Comparison of ENCODE assay signal across 8 cellular contexts in the genomic region with DNA sequence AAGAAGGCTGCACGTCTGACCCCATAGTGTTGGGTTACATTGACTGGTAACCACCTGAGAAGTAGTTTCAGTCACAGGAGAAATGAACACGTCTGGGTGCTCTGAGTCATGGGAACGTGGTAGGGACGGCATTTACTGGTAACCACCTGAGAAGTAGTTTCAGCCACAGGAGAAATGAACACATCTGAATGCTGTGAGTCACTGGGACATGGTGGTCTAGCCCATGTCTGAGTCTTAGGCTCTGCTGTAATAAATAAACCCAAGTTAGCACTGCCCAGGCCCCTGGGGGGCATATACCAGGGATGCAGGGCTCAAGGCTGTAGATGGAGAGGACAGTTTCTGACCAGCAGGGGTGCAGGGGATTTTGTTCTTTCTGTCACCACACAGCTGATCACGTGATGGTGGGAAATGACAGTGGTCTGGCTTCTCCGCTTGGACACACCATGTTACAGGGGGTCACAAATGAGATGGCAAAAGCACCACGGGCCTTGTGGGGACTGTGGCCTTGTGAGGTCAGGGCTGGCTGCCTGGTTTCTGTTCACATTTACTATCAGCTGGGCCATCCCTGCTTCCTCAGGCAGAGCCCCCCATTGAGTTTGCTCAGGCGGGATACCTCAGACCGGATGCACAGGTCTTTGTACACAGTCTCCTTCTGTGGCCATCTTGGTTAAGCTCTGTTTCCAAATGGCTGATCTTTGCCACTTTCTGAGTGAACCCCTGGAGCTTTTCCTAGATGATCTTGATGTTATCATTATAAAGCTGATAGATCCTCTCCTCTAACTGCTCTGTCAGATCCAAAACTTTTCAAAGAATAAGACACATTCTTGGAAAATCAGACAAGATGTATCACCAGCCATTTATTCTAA. TPM values are rescaled to one million over a fixed set of nuclear protein-coding genes. Genes with fewer than 3 reads are reported as not detected.
DNase-seq lines count a peak whose midpoint lies in the region; ATAC-seq, FAIRE-seq and TF ChIP-seq lines count a peak whose summit lies in the region.

No MANE protein-coding gene starts in this region.

- TF ChIP-seq CTCF in GM12873 (IDR thresholded peaks at IDR 0.05; ENCODE audit: insufficient read depth, low read depth, low read length, missing control alignments), result peak; percentile 26
- no peak for TF ChIP-seq CTCF in GM20000 (IDR thresholded peaks at IDR 0.05; ENCODE audit: extremely low read depth, missing control alignments)
- no peak for TF ChIP-seq CTCF in K562 (IDR thresholded peaks at IDR 0.05 in 2 of 3, conservative IDR thresholded peaks at IDR 0.05 in 1 of 3; ENCODE audit: insufficient read depth in 2 of 3, low read depth in 1 of 3, low read length in 3 of 3)

- H3K9me1 ChIP-seq in K562 (ENCODE audit: control insufficient read depth, insufficient read depth, low read length), result no peaks in the 10 kb centered on the region

- H3K9ac ChIP-seq in K562 (ENCODE audit: insufficient read depth in 1 of 2, low read depth in 2 of 2, low read length in 2 of 2), result no peak overlapping the region

- no peak for TF ChIP-seq POLR2A in K562 (conservative IDR thresholded peaks at IDR 0.05)

- CTCF ChIA-PET in K562 (lab: Yijun Ruan, JAX; ENCODE audit: low intra/inter-chr PET ratio), result no interaction called here

- POLR2A ChIA-PET in K562 (lab: Yijun Ruan, JAX), result interaction anchor here (0.7 kb wide), 1 partner anchor 366 kb away, joined by 3 read pairs; no protein-coding TSS in a partner anchor

- BruUV-seq in K562 (replicated peaks; lab: Mats Ljungman, UMichigan), result no TSS peak

- no peaks in the 10 kb centered on the region for H3K79me2 ChIP-seq in K562 (ENCODE audit: control insufficient read depth, insufficient read depth, low read length)

- no peak overlapping the region for H3K27ac ChIP-seq in K562 (ENCODE audit: extremely low read depth, low read depth, low read length)

- H3K9me3 ChIP-seq in K562 (replicated peaks; ENCODE audit: control insufficient read depth, insufficient read depth, low read depth, low read length), result no peaks in the 10 kb centered on the region

- FAIRE-seq in K562 (lab: Jason Lieb, UNC), result no peak

- H3K4me3 ChIP-seq in K562, result no peak overlapping the region

- H3K4me2 ChIP-seq in K562 (ENCODE audit: insufficient read depth, low read length), result no peak overlapping the region

- no peak for TF ChIP-seq RAD21 in K562 (CRISPR knock-in tag; conservative IDR thresholded peaks at IDR 0.05 in 1 of 2, IDR thresholded peaks at IDR 0.05 in 1 of 2)

- in situ Hi-C loops in K562 (cut with MboI), result no loop called here

- WGBS in K562 (ENCODE audit: insufficient coverage, low coverage, missing lambda C conversion rate), result 5% methylated on average over 9 of the region's 9 CpGs

- H3K36me3 ChIP-seq in K562 (ENCODE audit: control insufficient read depth, insufficient read depth, low read length), result no peaks in the 10 kb centered on the region

- H4K20me1 ChIP-seq in K562 (replicated peaks; ENCODE audit: control insufficient read depth, insufficient read depth, low read length), result no peaks in the 10 kb centered on the region

- intact Hi-C loops in K562 (cut with micrococcal nuclease) (loop anchor here (2.0 kb wide), 1 partner anchor 557 kb away; no protein-coding TSS in a partner anchor), left ventricle myocardium superior (cut with micrococcal nuclease) (no loop called here)

- peak; percentile 83 for DNase-seq in GM20000 (ENCODE audit: low spot score)
- no peak for DNase-seq in K562 (ENCODE audit: extremely low read depth in 1 of 4, low spot score in 3 of 4)
- DNase-seq in NCI-H1436 treated with DMSO at 0.1 percent for 48 hours (lab: John Stamatoyannopoulos, UW), result no peak
- no peak for DNase-seq in SIG-M5 (lab: John Stamatoyannopoulos, UW)
- no peak for DNase-seq in T-helper 9 cell
- no peak for DNase-seq in left ventricle myocardium superior

- H2AFZ ChIP-seq in K562 (ENCODE audit: low read depth, low read length), result no peak overlapping the region

- TF ChIP-seq EP300 in K562 (IDR thresholded peaks at IDR 0.05; ENCODE audit: low read length), result no peak

- H3K27me3 ChIP-seq in K562 (ENCODE audit: control insufficient read depth in 2 of 2, insufficient read depth in 2 of 2, low read length in 2 of 2), result no peaks in the 10 kb centered on the region

- ATAC-seq in HG03457 (IDR thresholded peaks at IDR 0.05; ENCODE audit: unreplicated experiment), result peak; percentile 87
- no peak; the same call in 2 of the 3 replicates for ATAC-seq in K562
- ATAC-seq in left ventricle myocardium superior, result no peak

- H3K4me1 ChIP-seq in K562 (replicated peaks in 1 of 2; ENCODE audit: control insufficient read depth in 2 of 2, insufficient read depth in 2 of 2, low read length in 2 of 2), result no peaks in the 10 kb centered on the region

TF ChIP-seq in K562, 482 proteins besides CTCF, POLR2A, EP300 and RAD21:
- TF ChIP-seq NCOA2 (IDR thresholded peaks at IDR 0.05; ENCODE audit: partially characterized antibody in 2 of 2), result no peak
- TF ChIP-seq, protein P1, sequence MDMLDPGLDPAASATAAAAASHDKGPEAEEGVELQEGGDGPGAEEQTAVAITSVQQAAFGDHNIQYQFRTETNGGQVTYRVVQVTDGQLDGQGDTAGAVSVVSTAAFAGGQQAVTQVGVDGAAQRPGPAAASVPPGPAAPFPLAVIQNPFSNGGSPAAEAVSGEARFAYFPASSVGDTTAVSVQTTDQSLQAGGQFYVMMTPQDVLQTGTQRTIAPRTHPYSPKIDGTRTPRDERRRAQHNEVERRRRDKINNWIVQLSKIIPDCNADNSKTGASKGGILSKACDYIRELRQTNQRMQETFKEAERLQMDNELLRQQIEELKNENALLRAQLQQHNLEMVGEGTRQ (CRISPR knock-in tag; IDR thresholded peaks at IDR 0.05), result peak; percentile 43
- TF ChIP-seq, protein P2, sequence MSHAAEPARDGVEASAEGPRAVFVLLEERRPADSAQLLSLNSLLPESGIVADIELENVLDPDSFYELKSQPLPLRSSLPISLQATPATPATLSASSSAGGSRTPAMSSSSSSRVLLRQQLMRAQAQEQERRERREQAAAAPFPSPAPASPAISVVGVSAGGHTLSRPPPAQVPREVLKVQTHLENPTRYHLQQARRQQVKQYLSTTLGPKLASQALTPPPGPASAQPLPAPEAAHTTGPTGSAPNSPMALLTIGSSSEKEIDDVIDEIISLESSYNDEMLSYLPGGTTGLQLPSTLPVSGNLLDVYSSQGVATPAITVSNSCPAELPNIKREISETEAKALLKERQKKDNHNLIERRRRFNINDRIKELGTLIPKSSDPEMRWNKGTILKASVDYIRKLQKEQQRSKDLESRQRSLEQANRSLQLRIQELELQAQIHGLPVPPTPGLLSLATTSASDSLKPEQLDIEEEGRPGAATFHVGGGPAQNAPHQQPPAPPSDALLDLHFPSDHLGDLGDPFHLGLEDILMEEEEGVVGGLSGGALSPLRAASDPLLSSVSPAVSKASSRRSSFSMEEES (CRISPR knock-in tag; IDR thresholded peaks at IDR 0.05), result peak; percentile 76
- TF ChIP-seq, protein P3, sequence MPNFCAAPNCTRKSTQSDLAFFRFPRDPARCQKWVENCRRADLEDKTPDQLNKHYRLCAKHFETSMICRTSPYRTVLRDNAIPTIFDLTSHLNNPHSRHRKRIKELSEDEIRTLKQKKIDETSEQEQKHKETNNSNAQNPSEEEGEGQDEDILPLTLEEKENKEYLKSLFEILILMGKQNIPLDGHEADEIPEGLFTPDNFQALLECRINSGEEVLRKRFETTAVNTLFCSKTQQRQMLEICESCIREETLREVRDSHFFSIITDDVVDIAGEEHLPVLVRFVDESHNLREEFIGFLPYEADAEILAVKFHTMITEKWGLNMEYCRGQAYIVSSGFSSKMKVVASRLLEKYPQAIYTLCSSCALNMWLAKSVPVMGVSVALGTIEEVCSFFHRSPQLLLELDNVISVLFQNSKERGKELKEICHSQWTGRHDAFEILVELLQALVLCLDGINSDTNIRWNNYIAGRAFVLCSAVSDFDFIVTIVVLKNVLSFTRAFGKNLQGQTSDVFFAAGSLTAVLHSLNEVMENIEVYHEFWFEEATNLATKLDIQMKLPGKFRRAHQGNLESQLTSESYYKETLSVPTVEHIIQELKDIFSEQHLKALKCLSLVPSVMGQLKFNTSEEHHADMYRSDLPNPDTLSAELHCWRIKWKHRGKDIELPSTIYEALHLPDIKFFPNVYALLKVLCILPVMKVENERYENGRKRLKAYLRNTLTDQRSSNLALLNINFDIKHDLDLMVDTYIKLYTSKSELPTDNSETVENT (CRISPR knock-in tag; IDR thresholded peaks at IDR 0.05), result no peak

RNA-seq across cellular contexts. Expression of a gene that starts 9.8 kb away (rescaled TPM):
- not detected in 2 replicates for total RNA-seq in K562 (2011; cell fraction: chromatin; rRNA removed; ENCODE audit: low replicate concordance)
- not detected in 2 replicates for total RNA-seq in K562 (2011; cell fraction: nucleolus; rRNA removed)
- total RNA-seq in K562 (2011; cell fraction: nucleoplasm; rRNA removed), result not detected in 2 replicates
- total RNA-seq in K562 (2014; rRNA removed) (not detected in 2 replicates), K562 (2014; rRNA removed; fragmentation: Illumina TruSeq; extraction: Trizol) (not detected in 2 replicates), K562 (2015; rRNA removed; fragmentation: Illumina TruSeq; extraction: Trizol) (not detected in 2 replicates), K562 (2021) (not detected in 2 replicates), left ventricle myocardium superior (not detected)
- polyA plus RNA-seq in K562 (2011; rRNA removed) (not detected in 2 replicates), K562 (2014; fragmentation: Illumina TruSeq; extraction: Trizol) (not detected in 2 replicates), K562 (2014; fragmentation: Nextera tagmentation; extraction: Ambion mirVana) (not detected), K562 (2014; rRNA removed) (not detected in 2 replicates)
- polyA plus RNA-seq in K562 (2011; cell fraction: cytosol; rRNA removed), result not detected in 2 replicates
- polyA plus RNA-seq in K562 (2011; cell fraction: nucleus; rRNA removed), result not detected in 2 replicates
- not detected in 2 replicates for polyA plus RNA-seq in K562 (2012)
- not detected in 2 replicates for polyA minus RNA-seq in K562 (2011; rRNA and poly(A)+ RNA removed)
- not detected in 2 replicates for polyA minus RNA-seq in K562 (2011; cell fraction: cytosol; rRNA and poly(A)+ RNA removed)
- not detected in 2 replicates for polyA minus RNA-seq in K562 (2011; cell fraction: nucleus; rRNA and poly(A)+ RNA removed)
